In the genomic region with DNA sequence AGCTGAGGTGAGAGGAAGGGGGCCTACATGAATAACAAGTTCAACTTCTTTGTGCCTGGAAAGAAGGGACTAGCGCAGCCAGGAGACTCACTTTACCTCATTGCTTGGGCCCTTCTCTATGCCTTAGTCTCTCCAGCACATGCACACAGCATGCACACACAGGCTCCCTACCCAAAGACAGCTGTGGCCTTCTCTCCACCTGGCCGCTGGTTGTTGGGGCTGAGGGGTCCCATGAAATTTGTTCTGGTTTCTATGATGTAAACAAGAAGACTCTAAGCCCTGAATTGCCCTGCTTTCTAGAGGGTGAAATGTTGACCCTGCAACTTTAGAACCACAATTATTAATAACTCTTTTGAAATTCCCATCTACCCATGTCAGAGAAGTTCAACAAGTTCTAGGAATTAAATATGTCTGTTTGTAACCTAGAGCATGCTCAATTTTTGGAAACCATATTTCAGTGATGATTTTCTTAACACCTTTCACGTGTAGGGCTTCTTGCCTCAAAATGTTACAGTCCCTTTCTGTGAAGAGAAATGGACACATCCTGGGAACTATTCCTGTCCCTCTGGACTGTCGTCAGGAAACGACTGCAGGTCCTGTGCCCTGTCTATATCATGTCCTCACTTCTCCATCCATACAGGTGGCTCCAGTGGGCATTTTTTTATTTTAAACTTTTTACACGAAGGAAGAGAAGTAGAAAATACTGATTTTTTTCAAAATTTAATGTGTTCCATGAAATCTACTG, we compare ENCODE assay signal across 7 cellular contexts. TPM values are rescaled to one million over a fixed set of nuclear protein-coding genes. Genes with fewer than 3 reads are reported as not detected.
DNase-seq lines count a peak whose midpoint lies in the region; FAIRE-seq and TF ChIP-seq lines count a peak whose summit lies in the region.
"Not testable (repeated sequence)": the region's sequence is repeated elsewhere in the genome, so short reads cannot be mapped to it uniquely, and the experiment has no call there.
"Had no signal": no experiment of that assay in that cellular context is flagged by ENCODE, and none has a peak within 500 bp of the region (broad histone marks: within the 10 kb centered on the region; RNA-seq: fewer than 3 reads in every experiment).

No MANE protein-coding gene starts in this region.

- H3K4me3 ChIP-seq in SJCRH30; endothelial cell of umbilical vein (replicated peaks in 1 of 3; ENCODE audit: insufficient read depth in 1 of 3, low read depth in 1 of 3, low read length in 3 of 3); osteoblast (ENCODE audit: insufficient read depth, low read length): not testable (repeated sequence)

- H3K27me3 ChIP-seq in SJCRH30; endothelial cell of umbilical vein (ENCODE audit: control insufficient read depth in 2 of 2, insufficient read depth in 2 of 2, low read length in 2 of 2); osteoblast (ENCODE audit: insufficient read depth, low read length): not testable (repeated sequence)

- H3K36me3 Mint-ChIP-seq in activated CD4-positive, alpha-beta T cell treated with anti-CD3 and anti-CD28 coated beads, Interleukin-2, amount 10 ng/mL, durations not matched to agents 24 days and 14 days (ENCODE audit: low read depth): not testable (repeated sequence)

- CTCF ChIA-PET in endothelial cell of umbilical vein (lab: Charles Lee): not testable (repeated sequence)

- not testable (repeated sequence) for TF ChIP-seq CTCF in endothelial cell of umbilical vein (IDR thresholded peaks at IDR 0.05; ENCODE audit: extremely low read depth in 1 of 2, insufficient read depth in 1 of 2, low read depth in 1 of 2, low read length in 2 of 2); osteoblast (IDR thresholded peaks at IDR 0.05; ENCODE audit: extremely low read depth, low read depth, low read length)

- not testable (repeated sequence) for H3K4me3 Mint-ChIP-seq in activated CD4-positive, alpha-beta T cell treated with anti-CD3 and anti-CD28 coated beads, Interleukin-2, amount 10 ng/mL, durations not matched to agents 24 days and 14 days

- H3K4me2 ChIP-seq in endothelial cell of umbilical vein (ENCODE audit: insufficient read depth, low read length); osteoblast (ENCODE audit: insufficient read depth, low read length): not testable (repeated sequence)

- not testable (repeated sequence) for H3K27me3 Mint-ChIP-seq in activated CD4-positive, alpha-beta T cell treated with anti-CD3 and anti-CD28 coated beads, Interleukin-2, amount 10 ng/mL, durations not matched to agents 24 days and 14 days

- not testable (repeated sequence) for H3K36me3 ChIP-seq in SJCRH30; endothelial cell of umbilical vein (ENCODE audit: control insufficient read depth in 2 of 2, extremely low read depth in 1 of 2, insufficient read depth in 2 of 2, low read length in 2 of 2); osteoblast (ENCODE audit: insufficient read depth, low read length)

- not testable (repeated sequence) for H3K27ac Mint-ChIP-seq in activated CD4-positive, alpha-beta T cell treated with anti-CD3 and anti-CD28 coated beads, Interleukin-2, amount 10 ng/mL, durations not matched to agents 24 days and 14 days

- not testable (repeated sequence) for H3K9me1 ChIP-seq in endothelial cell of umbilical vein (replicated peaks; ENCODE audit: control insufficient read depth, extremely low read depth, insufficient read depth, low read length)

- peak; percentile 35 for FAIRE-seq in endothelial cell of umbilical vein (lab: Jason Lieb, UNC)

- H3K9me3 Mint-ChIP-seq in activated CD4-positive, alpha-beta T cell treated with anti-CD3 and anti-CD28 coated beads, Interleukin-2, amount 10 ng/mL, durations not matched to agents 24 days and 14 days: not testable (repeated sequence)

- H2AFZ ChIP-seq in endothelial cell of umbilical vein (ENCODE audit: low read depth, low read length); osteoblast (ENCODE audit: low read length): not testable (repeated sequence)

- POLR2A ChIA-PET in endothelial cell of umbilical vein (lab: Charles Lee): not testable (repeated sequence)

- peaks cover 17% of the 10 kb centered on the region for H3K4me1 ChIP-seq in SJCRH30
- H3K4me1 ChIP-seq in endothelial cell of umbilical vein (ENCODE audit: control insufficient read depth, extremely low read depth, insufficient read depth, low read length); osteoblast (ENCODE audit: insufficient read depth, low read length): not testable (repeated sequence)

- BruUV-seq in endothelial cell of umbilical vein (replicated peaks; lab: Mats Ljungman, UMichigan): not testable (repeated sequence)

- not testable (repeated sequence) for H3K9ac ChIP-seq in endothelial cell of umbilical vein (replicated peaks; ENCODE audit: extremely low read depth, insufficient read depth, low read length)

- not testable (repeated sequence) for TF ChIP-seq POLR2A in endothelial cell of umbilical vein (IDR thresholded peaks at IDR 0.05; ENCODE audit: low read depth, low read length)

- dilution Hi-C loops in endothelial cell of umbilical vein (cut with MboI; ENCODE audit: extremely low pct_ligation_motif_present, low sequenced_read_pairs): not testable (repeated sequence)

- not testable (repeated sequence) for H3K4me1 Mint-ChIP-seq in activated CD4-positive, alpha-beta T cell treated with anti-CD3 and anti-CD28 coated beads, Interleukin-2, amount 10 ng/mL, durations not matched to agents 24 days and 14 days

- not testable (repeated sequence) for H4K20me1 ChIP-seq in endothelial cell of umbilical vein (replicated peaks; ENCODE audit: control insufficient read depth, extremely low read depth, insufficient read depth, low read length); osteoblast (ENCODE audit: insufficient read depth, low read length)

- peak overlapping the region; percentile 80 for H3K27ac ChIP-seq in SJCRH30
- not testable (repeated sequence) for H3K27ac ChIP-seq in endothelial cell of umbilical vein (ENCODE audit: insufficient read depth, low read depth, low read length); osteoblast (ENCODE audit: low read depth, low read length)

- H3K79me2 ChIP-seq in endothelial cell of umbilical vein (ENCODE audit: control insufficient read depth, insufficient read depth, low read length); osteoblast (ENCODE audit: insufficient read depth, low read length): not testable (repeated sequence)

- intact Hi-C loops in activated CD4-positive, alpha-beta T cell treated with anti-CD3 and anti-CD28 coated beads, Interleukin-2, amount 10 ng/mL, durations not matched to agents 24 days and 14 days (cut with micrococcal nuclease); endothelial cell of umbilical vein (cut with micrococcal nuclease): not testable (repeated sequence)

- DNase-seq in SJCRH30 (peak; percentile 86 to 90), osteoblast (ENCODE audit: insufficient read length, low spot score, missing footprints) (peak; percentile 61)
- DNase-seq in activated CD4-positive, alpha-beta T cell treated with anti-CD3 and anti-CD28 coated beads, Interleukin-2, amount 10 ng/mL, durations not matched to agents 24 days and 14 days: peak; percentile 31
- DNase-seq in endothelial cell of umbilical vein (ENCODE audit: low read depth, low spot score): not testable (repeated sequence)

- H3K9me3 ChIP-seq in SJCRH30 (replicated peaks); endothelial cell of umbilical vein (replicated peaks; ENCODE audit: control insufficient read depth, insufficient read depth, low read length); osteoblast (ENCODE audit: low read depth, low read length): not testable (repeated sequence)

RNA-seq across cellular contexts. Expression of a gene that starts 15.4 kb away (rescaled TPM):
- 0.51 and 0.59 TPM in 2 replicates for total RNA-seq in SJCRH30 (2014; rRNA removed; shearing (Covaris generic))
- 0.91 and 1.1 TPM in 2 replicates for total RNA-seq in activated CD4-positive, alpha-beta T cell treated with anti-CD3 and anti-CD28 coated beads, Interleukin-2, amount 10 ng/mL, durations not matched to agents 24 days and 14 days
- total RNA-seq in endothelial cell of umbilical vein (0.14 and 0.86 TPM in 2 replicates), osteoblast (0.72 and 0.88 TPM in 2 replicates)
- polyA plus RNA-seq in endothelial cell of umbilical vein: 0.19 and 0.35 TPM in 2 replicates
- polyA plus RNA-seq in endothelial cell of umbilical vein (2011; cell fraction: cytosol; rRNA removed): 0.23 and 0.37 TPM in 2 replicates
- 0.53 and 0.66 TPM in 2 replicates for polyA plus RNA-seq in endothelial cell of umbilical vein (2011; cell fraction: nucleus; rRNA removed)
- polyA plus RNA-seq in endothelial cell of umbilical vein (2012): 0.39 and 0.59 TPM in 2 replicates
- 0.15 and 0.53 TPM in 2 replicates for polyA minus RNA-seq in endothelial cell of umbilical vein
- polyA minus RNA-seq in endothelial cell of umbilical vein (2011; cell fraction: cytosol; rRNA and poly(A)+ RNA removed): 0.51 TPM
- polyA minus RNA-seq in endothelial cell of umbilical vein (2011; cell fraction: nucleus; rRNA and poly(A)+ RNA removed): 0.67 and 0.82 TPM in 2 replicates
- polyA plus RNA-seq: AG04450; CD14-positive monocyte; CD8-positive, alpha-beta memory T cell had no signal
